8 cellular contexts compared by ENCODE assay signal in the genomic region with DNA sequence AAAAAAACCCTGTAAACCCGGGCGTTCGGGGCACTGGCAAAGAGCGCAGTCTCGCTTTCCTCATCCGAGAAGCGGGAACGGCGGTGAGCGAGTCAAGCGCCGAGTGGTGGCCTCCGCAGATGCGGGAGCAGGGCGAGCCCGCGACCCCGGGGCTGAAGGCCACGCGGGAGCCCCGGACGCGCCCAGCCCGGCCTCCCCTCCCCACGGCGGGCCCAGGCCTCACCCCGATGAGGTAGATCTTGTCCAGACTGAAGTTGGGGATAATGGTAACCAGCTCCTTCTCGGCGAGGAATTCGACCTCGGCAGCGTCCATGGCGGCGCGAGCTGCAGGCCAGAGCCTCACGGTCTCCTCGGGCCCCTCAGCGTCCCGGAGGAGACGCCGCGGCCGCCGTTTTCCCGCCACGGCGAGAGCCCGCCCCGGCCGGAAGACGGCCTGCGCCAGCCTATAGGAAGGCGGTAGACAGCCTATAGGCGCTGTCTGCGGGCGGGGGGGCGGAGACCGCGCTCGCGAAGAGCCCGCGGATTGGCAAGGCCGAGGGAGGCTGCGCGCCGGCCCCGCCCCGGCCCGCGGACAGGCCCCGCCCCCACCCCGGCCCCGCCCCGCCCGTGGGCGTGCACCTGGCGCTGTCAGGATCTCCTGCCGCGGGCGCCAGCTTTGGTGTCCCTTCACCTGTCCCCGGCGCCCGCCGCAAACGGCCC. TPM values are rescaled to one million over a fixed set of nuclear protein-coding genes. Genes with fewer than 3 reads are reported as not detected.
DNase-seq lines count a peak whose midpoint lies in the region; ATAC-seq and TF ChIP-seq lines count a peak whose summit lies in the region.

A gene (minus strand): TSS at position 369 of the 699 bp plus-strand sequence. CDS start 56 bp downstream, at position 313.

- no peaks in the 10 kb centered on the region for H3K9me3 Mint-ChIP-seq in H9

- no peak for TF ChIP-seq EP300 in gastroesophageal sphincter (IDR thresholded peaks at IDR 0.05)

- H3K27ac ChIP-seq in H9 (ENCODE audit: insufficient read length, low read depth, low read length) (no peak within 1 kb of the TSS), SJSA1 (peak within 1 kb of the TSS; percentile 59), gastroesophageal sphincter (peak within 1 kb of the TSS in 1 of 4 donors; percentile 46), substantia nigra (ENCODE audit: low read depth, low read length, poor library complexity, severe bottlenecking) (no peak within 1 kb of the TSS)

- no peak for TF ChIP-seq CTCF in H9 (conservative IDR thresholded peaks at IDR 0.05)
- TF ChIP-seq CTCF in gastroesophageal sphincter (IDR thresholded peaks at IDR 0.05) = no peak

- no peak within 1 kb of the TSS for H3T11ph ChIP-seq in H9 (ENCODE audit: low read length)

- H3K4ac ChIP-seq in H9 (ENCODE audit: low read depth, low read length) = no peak within 1 kb of the TSS

- no peak within 1 kb of the TSS for H2BK20ac ChIP-seq in H9 (ENCODE audit: low read depth, low read length, poor library complexity, severe bottlenecking)

- H3K79me1 ChIP-seq in H9 (ENCODE audit: insufficient read depth, low read depth, low read length, poor library complexity, severe bottlenecking) = no peaks in the 10 kb centered on the region

- peaks cover 25% of the 10 kb centered on the region for H3K27me3 Mint-ChIP-seq in H9 (ENCODE audit: low read depth)

- H2BK12ac ChIP-seq in H9 (ENCODE audit: insufficient read length, low read depth, low read length) = no peak within 1 kb of the TSS

- H4K20me1 ChIP-seq in H9 (ENCODE audit: control insufficient read depth, insufficient read depth, insufficient read length) = no peaks in the 10 kb centered on the region

- H3K4me3 ChIP-seq in MG63 = peak within 1 kb of the TSS; percentile 68
- peak within 1 kb of the TSS; percentile 76 for H3K4me3 ChIP-seq in SJSA1
- peak within 1 kb of the TSS; percentile 48 to 75 for H3K4me3 ChIP-seq in gastroesophageal sphincter

- no peak within 1 kb of the TSS; a peak in 1 of 7 replicates for H3K27ac Mint-ChIP-seq in H9

- H3K4me2 ChIP-seq in H9 (ENCODE audit: insufficient read depth, insufficient read length, low read length) = peak within 1 kb of the TSS; percentile 52

- no peak within 1 kb of the TSS for H4K8ac ChIP-seq in H9 (replicated peaks; ENCODE audit: insufficient read length, low read depth, low read length)

- H3K18ac ChIP-seq in H9 (ENCODE audit: insufficient read length, low read depth, low read length) = peak within 1 kb of the TSS; percentile 31

- no peak within 1 kb of the TSS for H2BK120ac ChIP-seq in H9 (ENCODE audit: low read depth, low read length, poor library complexity, severe bottlenecking)

- H4K91ac ChIP-seq in H9 (ENCODE audit: insufficient read length, low read depth, low read length) = no peak within 1 kb of the TSS

- H2BK15ac ChIP-seq in H9 (ENCODE audit: low read depth, low read length) = no peak within 1 kb of the TSS

- no peaks in the 10 kb centered on the region for H3K23me2 ChIP-seq in H9 (ENCODE audit: insufficient read length, low read depth, low read length, poor library complexity, severe bottlenecking)

- no peak for TF ChIP-seq POLR2A in gastroesophageal sphincter (IDR thresholded peaks at IDR 0.05)

- no peak within 1 kb of the TSS for H4K5ac ChIP-seq in H9 (ENCODE audit: insufficient read length, low read depth, low read length)

- H3K14ac ChIP-seq in H9 (ENCODE audit: insufficient read depth, low read length) = peak within 1 kb of the TSS; percentile 59

- H3K27me3 ChIP-seq in H9 (ENCODE audit: insufficient read depth, low read length) = no peaks in the 10 kb centered on the region
- H3K27me3 ChIP-seq in MG63 = no peaks in the 10 kb centered on the region
- no peaks in the 10 kb centered on the region for H3K27me3 ChIP-seq in SJSA1 (replicated peaks)
- H3K27me3 ChIP-seq in gastroesophageal sphincter = peaks cover 15% of the 10 kb centered on the region

- DNase-seq in GDM1 (lab: John Stamatoyannopoulos, UW) = peak; percentile 71
- peak; percentile 97 for DNase-seq in H9
- DNase-seq in MG63 = peak; percentile 91
- peak; percentile 89 to 94 for DNase-seq in SJSA1 (ENCODE audit: low read depth in 1 of 2, low spot score in 2 of 2)
- peak; percentile 75 to 91 (median 77) for DNase-seq in activated naive CD4-positive, alpha-beta T cell (lab: John Stamatoyannopoulos, UW)
- peak; percentile 19 for DNase-seq in non-pigmented ciliary epithelial cell (ENCODE audit: low read depth)
- peak in 48 of 49 donors; percentile 11 to 91 (median 75) for DNase-seq in substantia nigra (lab: John Stamatoyannopoulos, UW)

- H3K4me3 Mint-ChIP-seq in H9 = peak within 1 kb of the TSS; percentile 78 to 89

- peak; percentile 100 for ATAC-seq in gastroesophageal sphincter

- no peak within 1 kb of the TSS for H3K56ac ChIP-seq in H9 (ENCODE audit: insufficient read length, low read depth, low read length)

- no peaks in the 10 kb centered on the region; the same call in 1 of the 2 replicates for H3K79me2 ChIP-seq in H9 (ENCODE audit: insufficient read depth, low read length)

- H3K36me3 ChIP-seq in MG63 (no peaks in the 10 kb centered on the region), SJSA1 (peaks cover 31% of the 10 kb centered on the region; the same call in 1 of the 2 replicates), gastroesophageal sphincter (no peaks in the 10 kb centered on the region)

- peaks cover 3 to 27% (median 27%) of the 10 kb centered on the region in 3 experiments; a peak in 6 of 7 replicates for H3K36me3 Mint-ChIP-seq in H9 (ENCODE audit: insufficient read depth in 1 of 3, low read depth in 3 of 3)

- H3K4me1 ChIP-seq in H9 (ENCODE audit: insufficient read depth, low read length) (no peaks in the 10 kb centered on the region; the same call in 1 of the 2 replicates), SJSA1 (replicated peaks) (peaks cover 17% of the 10 kb centered on the region), gastroesophageal sphincter (peaks cover 0 to 21% (median 5%) of the 10 kb centered on the region in 3 donors)

- no CpG with 5 or more reads among the region's 86 CpGs for WGBS in H9 (ENCODE audit: extremely low coverage, insufficient read length, low lambda C conversion rate)
- WGBS in gastroesophageal sphincter (ENCODE audit: low coverage in 1 of 2), 2 donors = no CpG with 5 or more reads among the region's 86 CpGs

- no peak within 1 kb of the TSS for H3K23ac ChIP-seq in H9 (ENCODE audit: insufficient read length, low read depth, low read length)

- no peak within 1 kb of the TSS for H2AFZ ChIP-seq in H9 (ENCODE audit: low read length)

- no peak within 1 kb of the TSS for H2BK5ac ChIP-seq in H9 (ENCODE audit: insufficient read length, low read length)

- no peak within 1 kb of the TSS for H2AK5ac ChIP-seq in H9 (ENCODE audit: insufficient read length, low read length)

- H3K9me3 ChIP-seq in H9 (ENCODE audit: control insufficient read depth, low read depth, low read length) = no peaks in the 10 kb centered on the region
- no peaks in the 10 kb centered on the region for H3K9me3 ChIP-seq in MG63
- peaks cover 3% of the 10 kb centered on the region; the same call in 1 of the 2 replicates for H3K9me3 ChIP-seq in SJSA1 (replicated peaks)
- no peaks in the 10 kb centered on the region for H3K9me3 ChIP-seq in gastroesophageal sphincter

- H3K4me1 Mint-ChIP-seq in H9 = peaks cover 10 to 24% of the 10 kb centered on the region in 2 experiments

- peak within 1 kb of the TSS; percentile 64 for H3K9ac ChIP-seq in H9 (ENCODE audit: extremely low read depth, insufficient read length, low read length)

RNA-seq across cellular contexts. Expression of the gene that starts here (rescaled TPM):
- total RNA-seq in H9 (2021) = 52.7 and 53.2 TPM in 2 replicates
- total RNA-seq in MG63 (2014; rRNA removed; shearing (Covaris generic); ENCODE audit: low replicate concordance) = 12.8 and 19.2 TPM in 2 replicates
- total RNA-seq in SJSA1 (2014; rRNA removed; shearing (Covaris generic)) = 39.8 and 51.4 TPM in 2 replicates
- 1 to 10 TPM in 1 of 4 donors, under 1 TPM in 3; 0.15 to 1.4 (median 0.66) TPM for total RNA-seq in gastroesophageal sphincter

Comparison
In these comparisons a context has a peak if more than half of its experiments do, and no peak if none do; other contexts are left out.
1. DNase-seq: peak in every context shown above with its lines; median percentile 97 in H9; 92 in SJSA1; 91 in MG63; 77 in activated naive CD4-positive, alpha-beta T cell; 75 in substantia nigra; 71 in GDM1; 19 in non-pigmented ciliary epithelial cell.